9 cellular contexts compared by ENCODE assay signal in genomic region chr2:44753552-44754285, GRCh38.
A peak's percentile ranks its signal among the peaks of the same experiment; 100 is the strongest.
DNase-seq lines count a peak whose midpoint lies in the region; ATAC-seq and TF ChIP-seq lines count a peak whose summit lies in the region.
"Had no signal": no experiment of that assay in that cellular context is flagged by ENCODE, and none has a peak within 500 bp of the region (broad histone marks: within the 10 kb centered on the region; RNA-seq: fewer than 3 reads in every experiment).

No MANE protein-coding gene starts in this region.

- H3K4me2 ChIP-seq in GM23338 = no peak overlapping the region

- H2AFZ ChIP-seq in GM23338 = no peak overlapping the region

- no peaks in the 10 kb centered on the region for H3K9me3 Mint-ChIP-seq in GM23338
- H3K9me3 Mint-ChIP-seq in central memory CD8-positive, alpha-beta T cell = no peaks in the 10 kb centered on the region

- H3K27me3 ChIP-seq in GM23338 (ENCODE audit: insufficient read depth) (no peaks in the 10 kb centered on the region), colonic mucosa (no peaks in the 10 kb centered on the region)
- H3K27me3 ChIP-seq: heart left ventricle had no signal

- H3K4me3 Mint-ChIP-seq in GM23338 = no peak overlapping the region
- H3K4me3 Mint-ChIP-seq in central memory CD8-positive, alpha-beta T cell = no peak overlapping the region

- H4K20me1 ChIP-seq in GM23338 (replicated peaks; ENCODE audit: insufficient read depth) = no peaks in the 10 kb centered on the region

- DNase-seq in GDM1 (lab: John Stamatoyannopoulos, UW) = peak; percentile 25
- DNase-seq in GM23338 (ENCODE audit: low spot score) = no peak
- DNase-seq in NCI-H2029 (lab: John Stamatoyannopoulos, UW) = peak; percentile 75
- DNase-seq in central memory CD8-positive, alpha-beta T cell (ENCODE audit: low spot score in 2 of 2) = no peak
- no peak for DNase-seq in germinal center (ENCODE audit: low spot score)
- no peak for DNase-seq in NCI-H1092 (lab: John Stamatoyannopoulos, UW)
- no peak for DNase-seq in middle frontal gyrus (ENCODE audit: extremely low spot score, low spot score)
- no peak for DNase-seq in colonic mucosa
- DNase-seq: heart left ventricle had no signal

- H3F3A ChIP-seq in GM23338 (replicated peaks; ENCODE audit: low read depth) = no peaks in the 10 kb centered on the region

- no peaks in the 10 kb centered on the region for H3K79me2 ChIP-seq in GM23338 (replicated peaks; ENCODE audit: insufficient read depth)

- intact Hi-C loops in colonic mucosa (cut with DNase I) = no loop called here

- no peaks in the 10 kb centered on the region for H3K9me3 ChIP-seq in colonic mucosa
- H3K9me3 ChIP-seq: heart left ventricle had no signal

- H3K9ac ChIP-seq in colonic mucosa (ENCODE audit: low read depth in 2 of 2, low read length in 2 of 2) = no peak overlapping the region

- H3K4me3 ChIP-seq in GM23338 (no peak overlapping the region), colonic mucosa (no peak overlapping the region)
- H3K4me3 ChIP-seq: heart left ventricle had no signal

- H3K36me3 Mint-ChIP-seq in GM23338 (ENCODE audit: low read depth) = no peaks in the 10 kb centered on the region
- H3K36me3 Mint-ChIP-seq in central memory CD8-positive, alpha-beta T cell (ENCODE audit: insufficient read depth) = peaks cover 3% of the 10 kb centered on the region

- peaks cover 4% of the 10 kb centered on the region for H3K27me3 Mint-ChIP-seq in GM23338 (ENCODE audit: insufficient read depth, low read depth, poor library complexity)
- H3K27me3 Mint-ChIP-seq in central memory CD8-positive, alpha-beta T cell = no peaks in the 10 kb centered on the region

- H3K4me1 Mint-ChIP-seq in GM23338 = peaks cover 26% of the 10 kb centered on the region
- peaks cover 21% of the 10 kb centered on the region for H3K4me1 Mint-ChIP-seq in central memory CD8-positive, alpha-beta T cell

- no peak for TF ChIP-seq CTCF in GM23338 (conservative IDR thresholded peaks at IDR 0.05; ENCODE audit: low read depth in 2 of 2)
- TF ChIP-seq CTCF in colonic mucosa (IDR thresholded peaks at IDR 0.05) = no peak

- H3K9me2 ChIP-seq in GM23338 (ENCODE audit: insufficient read depth) = peaks cover 7% of the 10 kb centered on the region

- H3K27ac ChIP-seq in GM23338 (ENCODE audit: low read depth) (no peak overlapping the region), colonic mucosa (no peak overlapping the region)
- H3K27ac ChIP-seq: heart left ventricle had no signal

- ATAC-seq in GM23338 = no peak
- ATAC-seq in central memory CD8-positive, alpha-beta T cell (replicated peaks; ENCODE audit: extremely low read depth, poor library complexity, severe bottlenecking) = peak; percentile 70

- H3K36me3 ChIP-seq in GM23338 (ENCODE audit: insufficient read depth) (no peaks in the 10 kb centered on the region; the same call in 1 of the 2 replicates), colonic mucosa (no peaks in the 10 kb centered on the region)
- H3K36me3 ChIP-seq: heart left ventricle had no signal

- H3K4me1 ChIP-seq in GM23338 (ENCODE audit: insufficient read depth) (peaks cover 19% of the 10 kb centered on the region), colonic mucosa (no peaks in the 10 kb centered on the region)

- peak overlapping the region; percentile 72; the same call in 1 of the 2 replicates for H3K27ac Mint-ChIP-seq in GM23338
- no peak overlapping the region for H3K27ac Mint-ChIP-seq in central memory CD8-positive, alpha-beta T cell (ENCODE audit: low read depth)

TF ChIP-seq in GM23338, 12 proteins besides CTCF, POLR2A, EP300 and RAD21:
- TF ChIP-seq EZH2phosphoT487 (IDR thresholded peaks at IDR 0.05; ENCODE audit: unreplicated experiment) = no peak
- no peak for TF ChIP-seq EZH2 (IDR thresholded peaks at IDR 0.05; ENCODE audit: low read depth, unreplicated experiment)
- TF ChIP-seq POLR2AphosphoS5 (IDR thresholded peaks at IDR 0.05; ENCODE audit: low read depth) = no peak

Comparison
In these comparisons a context has a peak if more than half of its experiments do, and no peak if none do; other contexts are left out.
1. DNase-seq: peak in GDM1 (single experiment) and NCI-H2029 (single experiment); none in GM23338 (single experiment), central memory CD8-positive, alpha-beta T cell (0 of 2), germinal center (single experiment), NCI-H1092 (single experiment), middle frontal gyrus (single experiment) and colonic mucosa (single experiment).